13 cellular contexts compared by ENCODE assay signal in the genomic region with DNA sequence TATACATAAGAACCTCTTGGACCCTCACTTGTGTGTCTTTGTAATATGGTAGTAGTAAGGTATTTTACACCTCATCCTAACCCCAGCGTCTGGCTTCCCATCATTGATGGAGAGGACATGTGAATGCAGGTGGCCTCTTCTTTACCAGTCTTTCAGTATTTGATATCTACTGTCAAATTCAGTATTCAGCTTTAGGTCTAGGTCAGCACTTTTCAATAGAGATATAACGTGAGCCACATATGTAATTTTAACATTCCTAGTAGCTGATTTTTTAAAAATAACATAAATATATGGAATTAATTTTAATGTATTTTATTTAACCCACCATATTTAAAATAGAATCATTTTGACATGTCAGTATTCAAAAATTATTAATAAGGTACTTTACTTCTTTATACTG. TPM values are rescaled to one million over a fixed set of nuclear protein-coding genes. Genes with fewer than 3 reads are reported as not detected.
A peak's percentile ranks its signal among the peaks of the same experiment; 100 is the strongest.
DNase-seq lines count a peak whose midpoint lies in the region; ATAC-seq and TF ChIP-seq lines count a peak whose summit lies in the region.
"Had no signal": no experiment of that assay in that cellular context is flagged by ENCODE, and none has a peak within 500 bp of the region (broad histone marks: within the 10 kb centered on the region; RNA-seq: fewer than 3 reads in every experiment).

No MANE protein-coding gene starts in this region.

- H3K27ac ChIP-seq in iPS-20b (ENCODE audit: low read length) (no peak overlapping the region), smooth muscle cell (ENCODE audit: low read depth) (no peak overlapping the region)

- ATAC-seq in activated naive CD8-positive, alpha-beta T cell treated with anti-CD3 and anti-CD28 coated beads, Interleukin-2, amount 10 ng/mL, durations not matched to agents 7 days and 5 days (ENCODE audit: low read depth): no peak
- no peak for ATAC-seq in activated naive CD8-positive, alpha-beta T cell treated with anti-CD3 and anti-CD28 coated beads, Interleukin-2, amount 50 U/mL, for 24 hours
- no peak for ATAC-seq in activated T-helper 17 cell treated with anti-CD3 and anti-CD28 coated beads, Interleukin-2, amount 50 U/mL, for 72 hours (replicated peaks)
- ATAC-seq in activated CD4-positive, alpha-beta T cell treated with anti-CD3 and anti-CD28 coated beads for 36 hours: no peak
- ATAC-seq: T-cell had no signal

- H3K27me3 Mint-ChIP-seq in activated naive CD8-positive, alpha-beta T cell treated with anti-CD3 and anti-CD28 coated beads, Interleukin-2, amount 10 ng/mL, durations not matched to agents 7 days and 5 days: no peaks in the 10 kb centered on the region
- H3K27me3 Mint-ChIP-seq in activated naive CD8-positive, alpha-beta T cell treated with anti-CD3 and anti-CD28 coated beads, Interleukin-2, amount 50 U/mL, for 24 hours: peaks cover 3% of the 10 kb centered on the region
- no peaks in the 10 kb centered on the region for H3K27me3 Mint-ChIP-seq in activated T-helper 17 cell treated with anti-CD3 and anti-CD28 coated beads, Interleukin-2, amount 50 U/mL, for 72 hours
- no peaks in the 10 kb centered on the region for H3K27me3 Mint-ChIP-seq in activated CD4-positive, alpha-beta T cell treated with anti-CD3 and anti-CD28 coated beads for 36 hours
- H3K27me3 Mint-ChIP-seq: T-cell had no signal

- H3K36me3 ChIP-seq in iPS-20b (ENCODE audit: insufficient read depth, low read depth, low read length): peaks cover 26% of the 10 kb centered on the region
- no peaks in the 10 kb centered on the region for H3K36me3 ChIP-seq in smooth muscle cell (ENCODE audit: low read depth)

- H3F3A ChIP-seq in smooth muscle cell (ENCODE audit: low read depth): no peaks in the 10 kb centered on the region

- H4K20me1 ChIP-seq in smooth muscle cell (ENCODE audit: low read depth): peaks cover 59% of the 10 kb centered on the region

- H3K9ac ChIP-seq in iPS-20b (ENCODE audit: low read depth, low read length): no peak overlapping the region
- H3K9ac ChIP-seq in smooth muscle cell (ENCODE audit: low read depth): no peak overlapping the region

- intact Hi-C loops in activated CD4-positive, alpha-beta T cell treated with anti-CD3 and anti-CD28 coated beads for 36 hours (cut with DNase I, micrococcal nuclease): loop anchor here (2.0 to 10.0 kb wide), 3 partner anchors 22 to 1138 kb away; partner anchors contain the start of gene STK24 (in 1 of the 2)

- H3K27ac Mint-ChIP-seq in activated naive CD8-positive, alpha-beta T cell treated with anti-CD3 and anti-CD28 coated beads, Interleukin-2, amount 10 ng/mL, durations not matched to agents 7 days and 5 days: no peak overlapping the region
- H3K27ac Mint-ChIP-seq in activated naive CD8-positive, alpha-beta T cell treated with anti-CD3 and anti-CD28 coated beads, Interleukin-2, amount 50 U/mL, for 24 hours: no peak overlapping the region
- H3K27ac Mint-ChIP-seq in activated T-helper 17 cell treated with anti-CD3 and anti-CD28 coated beads, Interleukin-2, amount 50 U/mL, for 72 hours: no peak overlapping the region
- H3K27ac Mint-ChIP-seq in activated CD4-positive, alpha-beta T cell treated with anti-CD3 and anti-CD28 coated beads for 36 hours: no peak overlapping the region
- H3K27ac Mint-ChIP-seq: T-cell had no signal

- no peaks in the 10 kb centered on the region for H3K9me3 ChIP-seq in iPS-20b (ENCODE audit: insufficient read depth, low read depth, low read length)
- H3K9me3 ChIP-seq in smooth muscle cell (replicated peaks; ENCODE audit: low read depth): no peaks in the 10 kb centered on the region

- peak overlapping the region; percentile 85 for H3K4me3 Mint-ChIP-seq in activated naive CD8-positive, alpha-beta T cell treated with anti-CD3 and anti-CD28 coated beads, Interleukin-2, amount 10 ng/mL, durations not matched to agents 7 days and 5 days
- H3K4me3 Mint-ChIP-seq in activated naive CD8-positive, alpha-beta T cell treated with anti-CD3 and anti-CD28 coated beads, Interleukin-2, amount 50 U/mL, for 24 hours: no peak overlapping the region
- peak overlapping the region; percentile 92 for H3K4me3 Mint-ChIP-seq in activated T-helper 17 cell treated with anti-CD3 and anti-CD28 coated beads, Interleukin-2, amount 50 U/mL, for 72 hours
- no peak overlapping the region for H3K4me3 Mint-ChIP-seq in activated CD4-positive, alpha-beta T cell treated with anti-CD3 and anti-CD28 coated beads for 36 hours

- CTCF ChIA-PET in activated CD4-positive, alpha-beta T cell treated with anti-CD3 and anti-CD28 coated beads for 36 hours (lab: Charles Lee): interaction anchor here (0.6 kb wide), 1 partner anchor 327 kb away, joined by 3 read pairs; no protein-coding TSS in a partner anchor

- H3K36me3 Mint-ChIP-seq in activated naive CD8-positive, alpha-beta T cell treated with anti-CD3 and anti-CD28 coated beads, Interleukin-2, amount 10 ng/mL, durations not matched to agents 7 days and 5 days: peaks cover 3% of the 10 kb centered on the region
- peaks cover 2% of the 10 kb centered on the region for H3K36me3 Mint-ChIP-seq in activated naive CD8-positive, alpha-beta T cell treated with anti-CD3 and anti-CD28 coated beads, Interleukin-2, amount 50 U/mL, for 24 hours (ENCODE audit: low read depth)
- peaks cover 16% of the 10 kb centered on the region for H3K36me3 Mint-ChIP-seq in activated T-helper 17 cell treated with anti-CD3 and anti-CD28 coated beads, Interleukin-2, amount 50 U/mL, for 72 hours (ENCODE audit: low read depth)
- H3K36me3 Mint-ChIP-seq in activated CD4-positive, alpha-beta T cell treated with anti-CD3 and anti-CD28 coated beads for 36 hours (ENCODE audit: low read depth): peaks cover 1% of the 10 kb centered on the region
- H3K36me3 Mint-ChIP-seq: T-cell had no signal

- peak overlapping the region; percentile 98 for H3K4me2 ChIP-seq in smooth muscle cell

- 94% methylated on average over 2 of the region's 2 CpGs for WGBS in smooth muscle cell (ENCODE audit: low lambda C conversion rate)

- peaks cover 5% of the 10 kb centered on the region; the same call in 1 of the 2 replicates for H3K4me1 ChIP-seq in iPS-20b (ENCODE audit: insufficient read depth, low read length)
- peaks cover 30% of the 10 kb centered on the region for H3K4me1 ChIP-seq in smooth muscle cell (ENCODE audit: low read depth)

- POLR2A ChIA-PET in activated naive CD8-positive, alpha-beta T cell treated with anti-CD3 and anti-CD28 coated beads, Interleukin-2, amount 10 ng/mL, durations not matched to agents 7 days and 5 days (lab: Charles Lee): no interaction called here
- POLR2A ChIA-PET in activated CD4-positive, alpha-beta T cell treated with anti-CD3 and anti-CD28 coated beads for 36 hours (lab: Charles Lee): no interaction called here

- no peaks in the 10 kb centered on the region for H3K9me3 Mint-ChIP-seq in activated naive CD8-positive, alpha-beta T cell treated with anti-CD3 and anti-CD28 coated beads, Interleukin-2, amount 10 ng/mL, durations not matched to agents 7 days and 5 days
- no peaks in the 10 kb centered on the region for H3K9me3 Mint-ChIP-seq in activated naive CD8-positive, alpha-beta T cell treated with anti-CD3 and anti-CD28 coated beads, Interleukin-2, amount 50 U/mL, for 24 hours
- no peaks in the 10 kb centered on the region for H3K9me3 Mint-ChIP-seq in activated T-helper 17 cell treated with anti-CD3 and anti-CD28 coated beads, Interleukin-2, amount 50 U/mL, for 72 hours
- no peaks in the 10 kb centered on the region for H3K9me3 Mint-ChIP-seq in activated CD4-positive, alpha-beta T cell treated with anti-CD3 and anti-CD28 coated beads for 36 hours (ENCODE audit: low read depth)
- H3K9me3 Mint-ChIP-seq: T-cell had no signal

- H3K4me3 ChIP-seq in iPS-20b (ENCODE audit: low read length) (0 out of 2 replicates have a peak overlapping the region, but pooled peaks have one; percentile 97), smooth muscle cell (no peak overlapping the region)

- peaks cover 17% of the 10 kb centered on the region for H3K4me1 Mint-ChIP-seq in activated naive CD8-positive, alpha-beta T cell treated with anti-CD3 and anti-CD28 coated beads, Interleukin-2, amount 10 ng/mL, durations not matched to agents 7 days and 5 days
- peaks cover 36% of the 10 kb centered on the region for H3K4me1 Mint-ChIP-seq in activated naive CD8-positive, alpha-beta T cell treated with anti-CD3 and anti-CD28 coated beads, Interleukin-2, amount 50 U/mL, for 24 hours
- peaks cover 18% of the 10 kb centered on the region for H3K4me1 Mint-ChIP-seq in activated T-helper 17 cell treated with anti-CD3 and anti-CD28 coated beads, Interleukin-2, amount 50 U/mL, for 72 hours
- peaks cover 22% of the 10 kb centered on the region for H3K4me1 Mint-ChIP-seq in activated CD4-positive, alpha-beta T cell treated with anti-CD3 and anti-CD28 coated beads for 36 hours

- H3K27me3 ChIP-seq in iPS-20b (ENCODE audit: insufficient read depth, low read length) (no peaks in the 10 kb centered on the region), smooth muscle cell (ENCODE audit: low read depth) (no peaks in the 10 kb centered on the region)

- peaks cover 75% of the 10 kb centered on the region for H3K79me2 ChIP-seq in smooth muscle cell (ENCODE audit: low read depth)

- no peak for TF ChIP-seq CTCF in smooth muscle cell (IDR thresholded peaks at IDR 0.05; ENCODE audit: borderline replicate concordance, insufficient read depth, poor library complexity, severe bottlenecking)

- DNase-seq in activated naive CD8-positive, alpha-beta T cell treated with anti-CD3 and anti-CD28 coated beads, Interleukin-2, amount 10 ng/mL, durations not matched to agents 7 days and 5 days: no peak
- DNase-seq in activated naive CD8-positive, alpha-beta T cell treated with anti-CD3 and anti-CD28 coated beads, Interleukin-2, amount 50 U/mL, for 24 hours: no peak
- no peak for DNase-seq in smooth muscle cell (lab: John Stamatoyannopoulos, UW; ENCODE audit: unreplicated experiment)
- no peak for DNase-seq in D341Med (ENCODE audit: low spot score)
- DNase-seq in activated CD4-positive, alpha-beta T cell treated with anti-CD3 and anti-CD28 coated beads for 36 hours: no peak
- no peak for DNase-seq in GDM1 (lab: John Stamatoyannopoulos, UW)
- DNase-seq: ACHN; activated T-cell treated with anti-CD3 and anti-CD28 coated beads, Interleukin-2, amount 50 U/mL, for 1 hour; effector CD4-positive, alpha-beta T cell; NCI-H1092; T-cell had no signal

- no peak overlapping the region for H2AFZ ChIP-seq in smooth muscle cell (ENCODE audit: low read depth)

RNA-seq across cellular contexts. Expression of gene RAP2A, which starts 2.9 kb away (rescaled TPM):
- 10 to 100 TPM; 26.4 to 29.5 TPM for total RNA-seq in activated naive CD8-positive, alpha-beta T cell treated with anti-CD3 and anti-CD28 coated beads, Interleukin-2, amount 10 ng/mL, durations not matched to agents 7 days and 5 days
- total RNA-seq in activated T-helper 17 cell treated with anti-CD3 and anti-CD28 coated beads, Interleukin-2, amount 50 U/mL, for 72 hours: 10 to 100 TPM; 15.5 to 23.6 TPM
- 24.1 and 34.3 TPM in 2 replicates for total RNA-seq in smooth muscle cell
- polyA plus RNA-seq in smooth muscle cell: 8.5 and 9.8 TPM in 2 replicates
- 10 to 100 TPM; 12.3 to 15.5 TPM for total RNA-seq in activated CD4-positive, alpha-beta T cell treated with anti-CD3 and anti-CD28 coated beads for 36 hours

Comparison
In these comparisons a context has a peak if more than half of its experiments do, and no peak if none do; other contexts are left out.
1. H3K4me3 Mint-ChIP-seq: peak in activated naive CD8-positive, alpha-beta T cell treated with anti-CD3 and anti-CD28 coated beads, Interleukin-2, amount 10 ng/mL, durations not matched to agents 7 days and 5 days (single experiment) and activated T-helper 17 cell treated with anti-CD3 and anti-CD28 coated beads, Interleukin-2, amount 50 U/mL, for 72 hours (single experiment); none in activated naive CD8-positive, alpha-beta T cell treated with anti-CD3 and anti-CD28 coated beads, Interleukin-2, amount 50 U/mL, for 24 hours (single experiment) and activated CD4-positive, alpha-beta T cell treated with anti-CD3 and anti-CD28 coated beads for 36 hours (single experiment).